ENCODE assay signal across 10 cellular contexts in the genomic region with DNA sequence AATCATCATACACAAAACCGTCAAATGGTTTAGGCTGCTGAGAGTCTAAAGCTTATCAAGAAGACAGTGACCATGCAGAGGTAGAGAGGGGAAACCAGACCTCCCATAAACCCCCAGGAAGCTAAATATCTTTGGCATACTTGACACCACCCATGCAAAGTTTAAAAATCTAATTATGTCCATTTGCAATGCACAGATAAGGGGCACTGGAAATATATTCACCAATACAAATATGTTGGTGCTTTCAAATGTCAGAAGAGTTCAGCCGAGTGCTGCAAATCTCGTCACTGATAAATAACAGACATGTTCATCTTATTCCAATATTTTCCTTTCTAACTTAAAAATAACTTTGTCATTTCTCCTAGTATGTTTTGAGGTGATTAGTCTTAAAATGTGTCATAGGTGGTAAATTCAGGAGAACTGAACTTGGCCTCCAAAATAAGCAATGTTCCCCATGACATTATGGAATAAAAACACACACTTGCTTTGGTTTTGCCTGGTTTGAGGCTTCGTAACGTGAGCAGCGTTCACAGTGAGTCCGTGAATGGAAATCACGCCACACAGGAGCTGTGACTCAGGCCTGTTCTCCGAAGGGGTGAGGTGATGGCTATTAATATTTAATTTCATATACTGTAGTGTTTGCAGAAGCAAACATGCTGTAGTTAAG.
A peak's percentile ranks its signal among the peaks of the same experiment; 100 is the strongest.
DNase-seq lines count a peak whose midpoint lies in the region; ATAC-seq and TF ChIP-seq lines count a peak whose summit lies in the region.
"Had no signal": no experiment of that assay in that cellular context is flagged by ENCODE, and none has a peak within 500 bp of the region (broad histone marks: within the 10 kb centered on the region; RNA-seq: fewer than 3 reads in every experiment).

No MANE protein-coding gene starts in this region.

- H3K9me3 ChIP-seq in Panc1 (ENCODE audit: control insufficient read depth, insufficient read depth, low read depth, low read length) (no peaks in the 10 kb centered on the region), thoracic aorta (no peaks in the 10 kb centered on the region)

- no peak overlapping the region for H3K4ac ChIP-seq in mesendoderm (ENCODE audit: low read depth, low read length)

- TF ChIP-seq CTCF in Panc1 (IDR thresholded peaks at IDR 0.05), result no peak
- TF ChIP-seq CTCF in coronary artery (IDR thresholded peaks at IDR 0.05), result no peak
- TF ChIP-seq CTCF in thoracic aorta (IDR thresholded peaks at IDR 0.05), result no peak
- no peak for TF ChIP-seq CTCF in GM13977 (IDR thresholded peaks at IDR 0.05; ENCODE audit: extremely low read depth, insufficient read depth, missing control alignments)

- no peak for DNase-seq in Panc1 (ENCODE audit: low read depth, low spot score)
- DNase-seq in coronary artery (ENCODE audit: low spot score), result no peak
- no peak for DNase-seq in mesendoderm
- no peak for DNase-seq in thoracic aorta (ENCODE audit: low spot score)
- DNase-seq in DMS 273 treated with DMSO at 0.1 percent for 48 hours (lab: John Stamatoyannopoulos, UW), result no peak
- DNase-seq in activated CD4-positive, alpha-beta T cell treated with anti-CD3 and anti-CD28 coated beads, Interleukin-2, amount 50 U/mL, for 4 hours, result no peak
- DNase-seq in GM13977 (ENCODE audit: low spot score), result no peak
- DNase-seq: CD4-positive, alpha-beta T cell; natural killer cell had no signal

- no peak overlapping the region for H3K4me3 ChIP-seq in Panc1 (ENCODE audit: low read depth in 2 of 2, low read length in 2 of 2)
- peak overlapping the region; percentile 36 for H3K4me3 ChIP-seq in coronary artery
- H3K4me3 ChIP-seq in mesendoderm (ENCODE audit: low read length), result no peak overlapping the region
- H3K4me3 ChIP-seq in thoracic aorta, result peak overlapping the region; percentile 35

- H2AK5ac ChIP-seq in mesendoderm (ENCODE audit: low read length), result no peak overlapping the region

- H3K4me1 ChIP-seq in Panc1 (ENCODE audit: control insufficient read depth, insufficient read depth, low read length) (peaks cover 59% of the 10 kb centered on the region), mesendoderm (ENCODE audit: control insufficient read depth, low read depth, low read length) (peaks cover 44% of the 10 kb centered on the region), thoracic aorta (ENCODE audit: control insufficient read depth in 1 of 2, low read depth in 2 of 2) (peaks cover 17 to 68% of the 10 kb centered on the region in 2 donors)

- no peak overlapping the region for H3K56ac ChIP-seq in mesendoderm (ENCODE audit: low read length)

- H2BK15ac ChIP-seq in mesendoderm (replicated peaks; ENCODE audit: low read depth), result peak overlapping the region; percentile 29

- intact Hi-C loops in Panc1 (cut with micrococcal nuclease; ENCODE audit: unreplicated experiment), result no loop called here

- H3K4me2 ChIP-seq in mesendoderm (ENCODE audit: low read length), result no peak overlapping the region

- no peaks in the 10 kb centered on the region for H3K36me3 ChIP-seq in Panc1 (ENCODE audit: control insufficient read depth, insufficient read depth, low read length)
- no peaks in the 10 kb centered on the region for H3K36me3 ChIP-seq in mesendoderm (ENCODE audit: control insufficient read depth, insufficient read depth, low read length)
- no peaks in the 10 kb centered on the region for H3K36me3 ChIP-seq in thoracic aorta

- in situ Hi-C loops in Panc1 (cut with HindIII; ENCODE audit: low pct_unique_long_range_greater_than_20kb, low sequenced_read_pairs), result no loop called here
- in situ Hi-C loops in GM13977 (cut with MboI; ENCODE audit: low pct_unique_long_range_greater_than_20kb, low sequenced_read_pairs, unreplicated experiment), result no loop called here

- no peak overlapping the region for H4K8ac ChIP-seq in mesendoderm (ENCODE audit: low read depth, low read length)

- H3K23ac ChIP-seq in mesendoderm (ENCODE audit: low read length), result no peak overlapping the region

- H4K5ac ChIP-seq in mesendoderm (ENCODE audit: low read length), result no peak overlapping the region

- H3K27me3 ChIP-seq in Panc1 (ENCODE audit: control insufficient read depth, insufficient read depth, low read length), result no peaks in the 10 kb centered on the region
- no peaks in the 10 kb centered on the region for H3K27me3 ChIP-seq in mesendoderm (ENCODE audit: insufficient read depth, low read length, poor library complexity)
- H3K27me3 ChIP-seq in thoracic aorta (replicated peaks; ENCODE audit: insufficient read depth), result no peaks in the 10 kb centered on the region

- H2BK5ac ChIP-seq in mesendoderm (ENCODE audit: low read length), result no peak overlapping the region

- H3K27ac ChIP-seq in Panc1 (ENCODE audit: low read length), result peak overlapping the region; percentile 72
- peak overlapping the region; percentile 25 to 77 for H3K27ac ChIP-seq in coronary artery
- no peak overlapping the region for H3K27ac ChIP-seq in mesendoderm (ENCODE audit: low read depth, low read length)
- peak overlapping the region; percentile 91 for H3K27ac ChIP-seq in thoracic aorta

- H3K79me2 ChIP-seq in mesendoderm (ENCODE audit: control insufficient read depth, insufficient read depth, low read length), result no peaks in the 10 kb centered on the region

- CTCF ChIA-PET in Panc1 (lab: Charles Lee), result no interaction called here

- no peak for ATAC-seq in Panc1
- peak; percentile 93 for ATAC-seq in thoracic aorta (ENCODE audit: insufficient number of reproducible peaks, low FRiP score, low read depth)
- ATAC-seq in HG03432 (IDR thresholded peaks at IDR 0.05; ENCODE audit: unreplicated experiment), result no peak

- no peaks in the 10 kb centered on the region for H3K79me1 ChIP-seq in mesendoderm (ENCODE audit: low read length)

- BruUV-seq in Panc1 (replicated peaks; lab: Mats Ljungman, UMichigan), result no TSS peak

- H3K18ac ChIP-seq in mesendoderm (ENCODE audit: low read length), result no peak overlapping the region

- H2BK120ac ChIP-seq in mesendoderm (ENCODE audit: low read depth, low read length), result peak overlapping the region; percentile 10

- POLR2A ChIA-PET in Panc1 (lab: Charles Lee), result no interaction called here

- H3K9ac ChIP-seq in mesendoderm (ENCODE audit: low read length), result no peak overlapping the region

- no CpG with 5 or more reads among the region's 9 CpGs for WGBS in mesendoderm (ENCODE audit: extremely low coverage, insufficient coverage, low lambda C conversion rate)

Comparison
In these comparisons a context has a peak if more than half of its experiments do, and no peak if none do; other contexts are left out.
1. H3K4me3 ChIP-seq: peak in coronary artery (single experiment) and thoracic aorta (single experiment); none in Panc1 (0 of 2) and mesendoderm (single experiment).